Comparison of ENCODE assay signal across 1 cellular context in genomic region chr17:48555183-48555615, GRCh38.
A peak's percentile ranks its signal among the peaks of the same experiment; 100 is the strongest.
TF ChIP-seq lines count a peak whose summit lies in the region.

No MANE protein-coding gene starts in this region.

TF ChIP-seq in K562, 482 proteins besides CTCF, POLR2A, EP300 and RAD21 (continued from another document and continues in another):
- TF ChIP-seq, protein P1, sequence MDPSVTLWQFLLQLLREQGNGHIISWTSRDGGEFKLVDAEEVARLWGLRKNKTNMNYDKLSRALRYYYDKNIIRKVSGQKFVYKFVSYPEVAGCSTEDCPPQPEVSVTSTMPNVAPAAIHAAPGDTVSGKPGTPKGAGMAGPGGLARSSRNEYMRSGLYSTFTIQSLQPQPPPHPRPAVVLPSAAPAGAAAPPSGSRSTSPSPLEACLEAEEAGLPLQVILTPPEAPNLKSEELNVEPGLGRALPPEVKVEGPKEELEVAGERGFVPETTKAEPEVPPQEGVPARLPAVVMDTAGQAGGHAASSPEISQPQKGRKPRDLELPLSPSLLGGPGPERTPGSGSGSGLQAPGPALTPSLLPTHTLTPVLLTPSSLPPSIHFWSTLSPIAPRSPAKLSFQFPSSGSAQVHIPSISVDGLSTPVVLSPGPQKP (CRISPR knock-in tag; IDR thresholded peaks at IDR 0.05): no peak
- TF ChIP-seq SIX5 (IDR thresholded peaks at IDR 0.05; ENCODE audit: borderline replicate concordance in 1 of 2, insufficient read depth in 1 of 2, low read depth in 1 of 2, low read length in 2 of 2) (no peak), AFF1 (IDR thresholded peaks at IDR 0.05; ENCODE audit: low read depth in 1 of 2, partially characterized antibody in 2 of 2) (peak; percentile 57 to 75), BRD9 (IDR thresholded peaks at IDR 0.05; ENCODE audit: low read depth, partially characterized antibody) (peak; percentile 88), POLR3G (IDR thresholded peaks at IDR 0.05; ENCODE audit: extremely low read depth, insufficient read length, insufficient replicate concordance) (no peak), ZNF507 (tag; conservative IDR thresholded peaks at IDR 0.05) (no peak), YBX1 (IDR thresholded peaks at IDR 0.05) (no peak), YY1 (IDR thresholded peaks at IDR 0.05; ENCODE audit: borderline replicate concordance in 1 of 3, control insufficient read depth in 1 of 3, extremely low read depth in 1 of 3, insufficient read depth in 3 of 3, insufficient read length in 1 of 3, insufficient replicate concordance in 2 of 3, low read depth in 1 of 3, low read length in 2 of 3) (peak in 1 of 3 experiments; percentile 85), MBD1 (CRISPR knock-in tag; IDR thresholded peaks at IDR 0.05) (no peak), BRD4 (IDR thresholded peaks at IDR 0.05) (no peak), STAT5A (IDR thresholded peaks at IDR 0.05; ENCODE audit: borderline replicate concordance, low read length) (peak; percentile 64; the same call in 1 of the 2 replicates), ASH1L (IDR thresholded peaks at IDR 0.05; ENCODE audit: borderline replicate concordance, low read depth, partially characterized antibody) (no peak), BACH1 (tag; IDR thresholded peaks at IDR 0.05) (no peak; the same call in 1 of the 2 replicates), SRSF7 (optimal IDR thresholded peaks at IDR 0.05; ENCODE audit: low read depth, low read length) (no peak), NBN (IDR thresholded peaks at IDR 0.05; ENCODE audit: low read depth) (peak; percentile 75), ZNF445 (CRISPR knock-in tag; IDR thresholded peaks at IDR 0.05; ENCODE audit: low read depth) (no peak), CHD2 (IDR thresholded peaks at IDR 0.05; ENCODE audit: low read depth, low read length) (no peak), RUNX1 (IDR thresholded peaks at IDR 0.05; ENCODE audit: low read depth) (no peak), NR3C1 (CRISPR knock-in tag; IDR thresholded peaks at IDR 0.05) (no peak), SAFB (IDR thresholded peaks at IDR 0.05; ENCODE audit: borderline replicate concordance, low read depth, low read length) (no peak), KDM5B (IDR thresholded peaks at IDR 0.05; ENCODE audit: insufficient replicate concordance, low read depth, low read length) (no peak), ETV6 (IDR thresholded peaks at IDR 0.05; ENCODE audit: borderline replicate concordance in 1 of 2, low read depth in 2 of 2, low read length in 1 of 2) (no peak), ETV6 (CRISPR knock-in tag; IDR thresholded peaks at IDR 0.05; ENCODE audit: borderline replicate concordance) (no peak), ZNF282 (CRISPR knock-in tag; IDR thresholded peaks at IDR 0.05) (no peak), TFE3 (CRISPR knock-in tag; IDR thresholded peaks at IDR 0.05) (no peak), ARNT (IDR thresholded peaks at IDR 0.05) (peak; percentile 65 to 76; a peak in 2 of 4 replicates), PRPF4 (IDR thresholded peaks at IDR 0.05; ENCODE audit: insufficient read depth, low read depth, low read length, poor library complexity, severe bottlenecking) (no peak), GATAD2A (IDR thresholded peaks at IDR 0.05) (peak; percentile 94), ZNF140 (CRISPR knock-in tag; IDR thresholded peaks at IDR 0.05) (no peak), RBM15 (IDR thresholded peaks at IDR 0.05; ENCODE audit: insufficient read depth, low read length) (no peak), MAFF (IDR thresholded peaks at IDR 0.05; ENCODE audit: low read length) (no peak), PBX2 (CRISPR knock-in tag; IDR thresholded peaks at IDR 0.05; ENCODE audit: low read depth) (peak; percentile 84), PBX2 (tag; conservative IDR thresholded peaks at IDR 0.05; ENCODE audit: low read depth) (peak; percentile 98), CLOCK (CRISPR knock-in tag; IDR thresholded peaks at IDR 0.05; ENCODE audit: borderline replicate concordance) (no peak), ZNF217 (CRISPR knock-in tag; IDR thresholded peaks at IDR 0.05) (no peak), DDX20 (tag; IDR thresholded peaks at IDR 0.05; ENCODE audit: low read depth) (no peak)
- TF ChIP-seq, protein P2, sequence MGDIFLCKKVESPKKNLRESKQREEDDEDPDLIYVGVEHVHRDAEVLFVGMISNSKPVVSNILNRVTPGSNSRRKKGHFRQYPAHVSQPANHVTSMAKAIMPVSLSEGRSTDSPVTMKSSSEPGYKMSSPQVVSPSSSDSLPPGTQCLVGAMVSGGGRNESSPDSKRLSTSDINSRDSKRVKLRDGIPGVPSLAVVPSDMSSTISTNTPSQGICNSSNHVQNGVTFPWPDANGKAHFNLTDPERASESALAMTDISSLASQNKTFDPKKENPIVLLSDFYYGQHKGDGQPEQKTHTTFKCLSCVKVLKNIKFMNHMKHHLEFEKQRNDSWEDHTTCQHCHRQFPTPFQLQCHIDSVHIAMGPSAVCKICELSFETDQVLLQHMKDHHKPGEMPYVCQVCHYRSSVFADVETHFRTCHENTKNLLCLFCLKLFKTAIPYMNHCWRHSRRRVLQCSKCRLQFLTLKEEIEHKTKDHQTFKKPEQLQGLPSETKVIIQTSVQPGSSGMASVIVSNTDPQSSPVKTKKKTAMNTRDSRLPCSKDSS (IDR thresholded peaks at IDR 0.05; ENCODE audit: low read depth, partially characterized antibody): no peak
- TF ChIP-seq, protein P3, sequence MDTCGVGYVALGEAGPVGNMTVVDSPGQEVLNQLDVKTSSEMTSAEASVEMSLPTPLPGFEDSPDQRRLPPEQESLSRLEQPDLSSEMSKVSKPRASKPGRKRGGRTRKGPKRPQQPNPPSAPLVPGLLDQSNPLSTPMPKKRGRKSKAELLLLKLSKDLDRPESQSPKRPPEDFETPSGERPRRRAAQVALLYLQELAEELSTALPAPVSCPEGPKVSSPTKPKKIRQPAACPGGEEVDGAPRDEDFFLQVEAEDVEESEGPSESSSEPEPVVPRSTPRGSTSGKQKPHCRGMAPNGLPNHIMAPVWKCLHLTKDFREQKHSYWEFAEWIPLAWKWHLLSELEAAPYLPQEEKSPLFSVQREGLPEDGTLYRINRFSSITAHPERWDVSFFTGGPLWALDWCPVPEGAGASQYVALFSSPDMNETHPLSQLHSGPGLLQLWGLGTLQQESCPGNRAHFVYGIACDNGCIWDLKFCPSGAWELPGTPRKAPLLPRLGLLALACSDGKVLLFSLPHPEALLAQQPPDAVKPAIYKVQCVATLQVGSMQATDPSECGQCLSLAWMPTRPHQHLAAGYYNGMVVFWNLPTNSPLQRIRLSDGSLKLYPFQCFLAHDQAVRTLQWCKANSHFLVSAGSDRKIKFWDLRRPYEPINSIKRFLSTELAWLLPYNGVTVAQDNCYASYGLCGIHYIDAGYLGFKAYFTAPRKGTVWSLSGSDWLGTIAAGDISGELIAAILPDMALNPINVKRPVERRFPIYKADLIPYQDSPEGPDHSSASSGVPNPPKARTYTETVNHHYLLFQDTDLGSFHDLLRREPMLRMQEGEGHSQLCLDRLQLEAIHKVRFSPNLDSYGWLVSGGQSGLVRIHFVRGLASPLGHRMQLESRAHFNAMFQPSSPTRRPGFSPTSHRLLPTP (IDR thresholded peaks at IDR 0.05; ENCODE audit: borderline replicate concordance, extremely low read depth, insufficient read length): no peak
- TF ChIP-seq, protein P4, sequence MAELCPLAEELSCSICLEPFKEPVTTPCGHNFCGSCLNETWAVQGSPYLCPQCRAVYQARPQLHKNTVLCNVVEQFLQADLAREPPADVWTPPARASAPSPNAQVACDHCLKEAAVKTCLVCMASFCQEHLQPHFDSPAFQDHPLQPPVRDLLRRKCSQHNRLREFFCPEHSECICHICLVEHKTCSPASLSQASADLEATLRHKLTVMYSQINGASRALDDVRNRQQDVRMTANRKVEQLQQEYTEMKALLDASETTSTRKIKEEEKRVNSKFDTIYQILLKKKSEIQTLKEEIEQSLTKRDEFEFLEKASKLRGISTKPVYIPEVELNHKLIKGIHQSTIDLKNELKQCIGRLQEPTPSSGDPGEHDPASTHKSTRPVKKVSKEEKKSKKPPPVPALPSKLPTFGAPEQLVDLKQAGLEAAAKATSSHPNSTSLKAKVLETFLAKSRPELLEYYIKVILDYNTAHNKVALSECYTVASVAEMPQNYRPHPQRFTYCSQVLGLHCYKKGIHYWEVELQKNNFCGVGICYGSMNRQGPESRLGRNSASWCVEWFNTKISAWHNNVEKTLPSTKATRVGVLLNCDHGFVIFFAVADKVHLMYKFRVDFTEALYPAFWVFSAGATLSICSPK (IDR thresholded peaks at IDR 0.05; ENCODE audit: borderline replicate concordance): no peak
